ENCODE assay signal across 24 cellular contexts in genomic region chr9:135707449-135708138, GRCh38. TPM values are rescaled to one million over a fixed set of nuclear protein-coding genes. Genes with fewer than 3 reads are reported as not detected.
"Had no signal": no experiment of that assay in that cellular context is flagged by ENCODE, and none has a peak within 500 bp of the region (broad histone marks: within the 10 kb centered on the region; RNA-seq: fewer than 3 reads in every experiment).

No MANE protein-coding gene starts in this region.

- H3K27ac ChIP-seq: ascending aorta, epithelial cell of prostate, heart left ventricle, lower lobe of right lung, neutrophil, right atrium auricular region, upper lobe of left lung had no signal

- H3K4me3 ChIP-seq: ascending aorta, heart left ventricle, lower lobe of right lung, right atrium auricular region, upper lobe of left lung had no signal

- ATAC-seq: activated naive CD8-positive, alpha-beta T cell treated with anti-CD3 and anti-CD28 coated beads, Interleukin-2, amount 50 U/mL, for 24 hours; activated T-helper 17 cell treated with anti-CD3 and anti-CD28 coated beads, Interleukin-2, amount 50 U/mL, for 72 hours; heart left ventricle; left cardiac atrium; lower lobe of right lung had no signal

- H3K27ac Mint-ChIP-seq: activated naive CD4-positive, alpha-beta T cell treated with anti-CD3 and anti-CD28 coated beads for 36 hours; activated naive CD8-positive, alpha-beta T cell treated with anti-CD3 and anti-CD28 coated beads, Interleukin-2, amount 50 U/mL, for 24 hours; activated T-helper 17 cell treated with anti-CD3 and anti-CD28 coated beads, Interleukin-2, amount 50 U/mL, for 72 hours; naive B cell; progenitor cell of endocrine pancreas had no signal

- H3K36me3 Mint-ChIP-seq: naive B cell had no signal

- H3K4me1 ChIP-seq: ascending aorta had no signal

- H3K9me3 ChIP-seq: ascending aorta, heart left ventricle, lower lobe of right lung, neutrophil, right atrium auricular region, upper lobe of left lung had no signal

- DNase-seq: activated naive CD4-positive, alpha-beta T cell treated with anti-CD3 and anti-CD28 coated beads for 36 hours; activated naive CD8-positive, alpha-beta T cell treated with anti-CD3 and anti-CD28 coated beads, Interleukin-2, amount 50 U/mL, for 24 hours; activated T-cell treated with anti-CD3 and anti-CD28 coated beads for 4 hours; dermis blood vessel endothelial cell; heart left ventricle; left cardiac atrium; lower lobe of right lung; naive B cell; small intestine; stimulated activated CD4-positive, alpha-beta T cell treated with anti-CD3 and anti-CD28 coated beads, Interleukin-4, amount 100 ng/mL, for 4 hours; stimulated activated CD8-positive, alpha-beta memory T cell treated with anti-CD3 and anti-CD28 coated beads, Interleukin-4, amount 100 ng/mL, for 48 hours; stimulated activated naive CD4-positive, alpha-beta T cell treated with Interleukin-2 at 50 U/mL for 16 hours; T-helper 9 cell had no signal

- H3K36me3 ChIP-seq: ascending aorta, heart left ventricle, lower lobe of right lung, neutrophil, right atrium auricular region, upper lobe of left lung had no signal

- H3K4me1 Mint-ChIP-seq: activated naive CD8-positive, alpha-beta T cell treated with anti-CD3 and anti-CD28 coated beads, Interleukin-2, amount 50 U/mL, for 24 hours; activated T-helper 17 cell treated with anti-CD3 and anti-CD28 coated beads, Interleukin-2, amount 50 U/mL, for 72 hours; naive B cell had no signal

- H3K27me3 ChIP-seq: ascending aorta, right atrium auricular region had no signal

- H3K4me3 Mint-ChIP-seq: activated naive CD4-positive, alpha-beta T cell treated with anti-CD3 and anti-CD28 coated beads for 36 hours; activated naive CD8-positive, alpha-beta T cell treated with anti-CD3 and anti-CD28 coated beads, Interleukin-2, amount 50 U/mL, for 24 hours; activated T-helper 17 cell treated with anti-CD3 and anti-CD28 coated beads, Interleukin-2, amount 50 U/mL, for 72 hours had no signal

- H3K9me3 Mint-ChIP-seq: activated naive CD4-positive, alpha-beta T cell treated with anti-CD3 and anti-CD28 coated beads for 36 hours; activated naive CD8-positive, alpha-beta T cell treated with anti-CD3 and anti-CD28 coated beads, Interleukin-2, amount 50 U/mL, for 24 hours; activated T-helper 17 cell treated with anti-CD3 and anti-CD28 coated beads, Interleukin-2, amount 50 U/mL, for 72 hours; naive B cell had no signal

RNA-seq across cellular contexts. Expression of gene KCNT1, which starts 5.6 kb away (rescaled TPM):
- total RNA-seq: activated naive CD4-positive, alpha-beta T cell treated with anti-CD3 and anti-CD28 coated beads for 36 hours; activated T-helper 17 cell treated with anti-CD3 and anti-CD28 coated beads, Interleukin-2, amount 50 U/mL, for 72 hours; ascending aorta; bronchial epithelial cell; dermis blood vessel endothelial cell; fibroblast of lung; progenitor cell of endocrine pancreas had no signal
- polyA plus RNA-seq: fibroblast of lung had no signal

RNA-seq across cellular contexts. Expression of gene SOHLH1, which starts 8.3 kb away (rescaled TPM):
- total RNA-seq: activated naive CD4-positive, alpha-beta T cell treated with anti-CD3 and anti-CD28 coated beads for 36 hours; activated T-helper 17 cell treated with anti-CD3 and anti-CD28 coated beads, Interleukin-2, amount 50 U/mL, for 72 hours; ascending aorta; bronchial epithelial cell; cerebellum; dermis blood vessel endothelial cell; fibroblast of lung; frontal cortex; heart left ventricle; left cardiac atrium; lower lobe of right lung; progenitor cell of endocrine pancreas; right atrium auricular region; upper lobe of left lung had no signal
- polyA plus RNA-seq: fibroblast of lung, heart left ventricle, small intestine had no signal

RNA-seq across cellular contexts. Expression of gene LCN9, which starts 44.5 kb away (rescaled TPM):
- total RNA-seq: activated naive CD4-positive, alpha-beta T cell treated with anti-CD3 and anti-CD28 coated beads for 36 hours; activated T-helper 17 cell treated with anti-CD3 and anti-CD28 coated beads, Interleukin-2, amount 50 U/mL, for 72 hours; ascending aorta; bronchial epithelial cell; cerebellum; dermis blood vessel endothelial cell; fibroblast of lung; frontal cortex; heart left ventricle; left cardiac atrium; lower lobe of right lung; right atrium auricular region; upper lobe of left lung had no signal
- polyA plus RNA-seq: fibroblast of lung, heart left ventricle, small intestine had no signal
